In genomic region chr4:181030961-181031360, GRCh38 we compare ENCODE assay signal across 20 cellular contexts.
DNase-seq lines count a peak whose midpoint lies in the region; ATAC-seq and TF ChIP-seq lines count a peak whose summit lies in the region.
"Had no signal": no experiment of that assay in that cellular context is flagged by ENCODE, and none has a peak within 500 bp of the region (broad histone marks: within the 10 kb centered on the region; RNA-seq: fewer than 3 reads in every experiment).

No MANE protein-coding gene starts in this region.

- DNase-seq in MCF 10A (ENCODE audit: unreplicated experiment) (peak; percentile 57), breast epithelium (ENCODE audit: low spot score in 2 of 2) (no peak), RWPE2 (ENCODE audit: low spot score) (no peak), vagina (ENCODE audit: extremely low spot score in 2 of 2) (no peak), foreskin melanocyte (no peak)
- DNase-seq: activated CD8-positive, alpha-beta memory T cell treated with anti-CD3 and anti-CD28 coated beads, Interleukin-2, amount 50 U/mL, for 4 hours; activated naive CD8-positive, alpha-beta T cell treated with anti-CD3 and anti-CD28 coated beads, Interleukin-2, amount 10 ng/mL, durations not matched to agents 7 days and 5 days; dermis blood vessel endothelial cell; H7; mesenchymal stem cell; naive B cell; NCI-H1436 treated with DMSO at 0.1 percent for 48 hours; NCI-H748 treated with DMSO at 0.1 percent for 48 hours had no signal

- H3K4me1 ChIP-seq in breast epithelium (no peaks in the 10 kb centered on the region), RWPE2 (ENCODE audit: insufficient read depth, poor library complexity, severe bottlenecking) (peaks cover 2% of the 10 kb centered on the region), vagina (peaks cover 6% of the 10 kb centered on the region)

- TF ChIP-seq POLR2A in breast epithelium (IDR thresholded peaks at IDR 0.05) = no peak
- TF ChIP-seq POLR2A in vagina (IDR thresholded peaks at IDR 0.05) = no peak

- H3K36me3 Mint-ChIP-seq in MCF 10A (ENCODE audit: insufficient read depth, unreplicated experiment) = no peaks in the 10 kb centered on the region
- H3K36me3 Mint-ChIP-seq: activated naive CD8-positive, alpha-beta T cell treated with anti-CD3 and anti-CD28 coated beads, Interleukin-2, amount 10 ng/mL, durations not matched to agents 7 days and 5 days; IgD-negative memory B cell; naive B cell had no signal

- POLR2A ChIA-PET in MCF 10A (lab: Yijun Ruan, JAX) = interaction anchor here (0.6 kb wide), 2 partner anchors 207 to 959 kb away, joined by 3 read pairs; no protein-coding TSS in a partner anchor

- H3K27me3 Mint-ChIP-seq in MCF 10A (ENCODE audit: insufficient read depth, unreplicated experiment) = no peaks in the 10 kb centered on the region
- H3K27me3 Mint-ChIP-seq: activated naive CD8-positive, alpha-beta T cell treated with anti-CD3 and anti-CD28 coated beads, Interleukin-2, amount 10 ng/mL, durations not matched to agents 7 days and 5 days; IgD-negative memory B cell; naive B cell had no signal

- ATAC-seq in RWPE2 (ENCODE audit: low read depth) (peak; percentile 55; the same call in 2 of the 3 replicates), esophagus mucosa (peak; percentile 67), GM21619 (IDR thresholded peaks at IDR 0.05; ENCODE audit: unreplicated experiment) (no peak), HG03432 (IDR thresholded peaks at IDR 0.05; ENCODE audit: unreplicated experiment) (no peak)

- peaks cover 8% of the 10 kb centered on the region for H3K9me3 Mint-ChIP-seq in MCF 10A (ENCODE audit: unreplicated experiment)

- BruUV-seq in MCF 10A (replicated peaks; lab: Mats Ljungman, UMichigan) = no TSS peak

- H3K4me3 ChIP-seq in breast epithelium (no peak overlapping the region), RWPE2 (ENCODE audit: severe bottlenecking) (no peak overlapping the region), vagina (no peak overlapping the region)
- H3K4me3 ChIP-seq: MG63 had no signal

- no peak overlapping the region for H3K4me3 Mint-ChIP-seq in MCF 10A (ENCODE audit: unreplicated experiment)
- H3K4me3 Mint-ChIP-seq: activated naive CD8-positive, alpha-beta T cell treated with anti-CD3 and anti-CD28 coated beads, Interleukin-2, amount 10 ng/mL, durations not matched to agents 7 days and 5 days; IgD-negative memory B cell; naive B cell; T-helper 1 cell treated with Interleukin-12 subunit alpha and Interleukin-12 subunit beta and Interleukin-4 antibody, amounts not matched to agents 30 μg/mL and 1 μg/mL, for 36 hours had no signal

- intact Hi-C loops in MCF 10A (cut with micrococcal nuclease) (no loop called here), breast epithelium (cut with DNase I; ENCODE audit: low total_unique reads) (no loop called here), vagina (cut with DNase I) (no loop called here)

- peaks cover 13% of the 10 kb centered on the region for H3K4me1 Mint-ChIP-seq in MCF 10A (ENCODE audit: insufficient read depth, unreplicated experiment)
- H3K4me1 Mint-ChIP-seq: activated naive CD8-positive, alpha-beta T cell treated with anti-CD3 and anti-CD28 coated beads, Interleukin-2, amount 10 ng/mL, durations not matched to agents 7 days and 5 days; IgD-negative memory B cell; naive B cell had no signal

- no peaks in the 10 kb centered on the region for H3K9me3 ChIP-seq in breast epithelium
- H3K9me3 ChIP-seq in RWPE2 (ENCODE audit: severe bottlenecking) = no peaks in the 10 kb centered on the region
- no peaks in the 10 kb centered on the region for H3K9me3 ChIP-seq in vagina
- H3K9me3 ChIP-seq: MG63 had no signal

- CTCF ChIA-PET in MCF 10A (lab: Yijun Ruan, JAX) = no interaction called here

- TF ChIP-seq CTCF in MCF 10A (IDR thresholded peaks at IDR 0.05; ENCODE audit: unreplicated experiment) = no peak
- TF ChIP-seq CTCF in breast epithelium (IDR thresholded peaks at IDR 0.05) = no peak
- TF ChIP-seq CTCF in RWPE2 (IDR thresholded peaks at IDR 0.05; ENCODE audit: poor library complexity, severe bottlenecking) = no peak
- no peak for TF ChIP-seq CTCF in vagina (IDR thresholded peaks at IDR 0.05)

- H3K36me3 ChIP-seq in breast epithelium = no peaks in the 10 kb centered on the region
- H3K36me3 ChIP-seq in RWPE2 (ENCODE audit: low read depth) = no peaks in the 10 kb centered on the region
- H3K36me3 ChIP-seq in vagina = no peaks in the 10 kb centered on the region
- H3K36me3 ChIP-seq: MG63 had no signal

- H3K27me3 ChIP-seq in breast epithelium (no peaks in the 10 kb centered on the region), RWPE2 (ENCODE audit: insufficient read depth, poor library complexity, severe bottlenecking) (no peaks in the 10 kb centered on the region), vagina (no peaks in the 10 kb centered on the region)
- H3K27me3 ChIP-seq: MG63 had no signal

- H3K27ac ChIP-seq in breast epithelium = no peak overlapping the region
- peak overlapping the region; percentile 59 for H3K27ac ChIP-seq in RWPE2 (ENCODE audit: poor library complexity, severe bottlenecking)
- peak overlapping the region; percentile 3 for H3K27ac ChIP-seq in vagina
- H3K27ac ChIP-seq: 22Rv1 had no signal

- peak overlapping the region; percentile 25 for H3K27ac Mint-ChIP-seq in MCF 10A (ENCODE audit: low read depth, unreplicated experiment)
- H3K27ac Mint-ChIP-seq: activated naive CD8-positive, alpha-beta T cell treated with anti-CD3 and anti-CD28 coated beads, Interleukin-2, amount 10 ng/mL, durations not matched to agents 7 days and 5 days; IgD-negative memory B cell; naive B cell; T-helper 1 cell treated with Interleukin-12 subunit alpha and Interleukin-12 subunit beta and Interleukin-4 antibody, amounts not matched to agents 30 μg/mL and 1 μg/mL, for 36 hours had no signal

Comparison
In these comparisons a context has a peak if more than half of its experiments do, and no peak if none do; other contexts are left out.
1. H3K27ac ChIP-seq: peak in RWPE2 (single experiment) and vagina (single experiment); none in breast epithelium (0 of 2).
2. ATAC-seq: peak in RWPE2 (single experiment) and esophagus mucosa (single experiment); none in GM21619 (single experiment) and HG03432 (single experiment).